Comparison of ENCODE assay signal across 21 cellular contexts in genomic region chr4:151266542-151266941, GRCh38. TPM values are rescaled to one million over a fixed set of nuclear protein-coding genes. Genes with fewer than 3 reads are reported as not detected.
"Had no signal": no experiment of that assay in that cellular context is flagged by ENCODE, and none has a peak within 500 bp of the region (broad histone marks: within the 10 kb centered on the region; RNA-seq: fewer than 3 reads in every experiment).

No MANE protein-coding gene starts in this region.

- H3K9me3 ChIP-seq: lower lobe of right lung, thyroid gland had no signal

- DNase-seq: activated CD4-positive, alpha-beta T cell treated with anti-CD3 and anti-CD28 coated beads for 48 hours; activated CD8-positive, alpha-beta memory T cell treated with anti-CD3 and anti-CD28 coated beads, Interleukin-2, amount 50 U/mL, for 4 hours; activated CD8-positive, alpha-beta T cell treated with anti-CD3 and anti-CD28 coated beads, Interleukin-2, amount 10 ng/mL, durations not matched to agents 7 days and 5 days; activated gamma-delta T cell; activated T-cell treated with anti-CD3 and anti-CD28 coated beads, Interleukin-2, amount 50 U/mL, for 72 hours; amygdala; brain microvascular endothelial cell; effector memory CD8-positive, alpha-beta T cell; glutamatergic neuron; left cardiac atrium; lower lobe of right lung; spleen; T-helper 17 cell; thyroid gland had no signal

- H3K27ac ChIP-seq: brain microvascular endothelial cell, lower lobe of right lung, spleen, thyroid gland had no signal

- H3K4me1 ChIP-seq: spleen, thyroid gland had no signal

- H3K36me3 ChIP-seq: brain microvascular endothelial cell, lower lobe of right lung, spleen, thyroid gland had no signal

- H3K4me3 ChIP-seq: lower lobe of right lung, spleen, thyroid gland had no signal

- H3K27me3 ChIP-seq: brain microvascular endothelial cell, spleen, thyroid gland had no signal

- ATAC-seq: activated CD8-positive, alpha-beta T cell treated with anti-CD3 and anti-CD28 coated beads, Interleukin-2, amount 10 ng/mL, durations not matched to agents 7 days and 5 days; activated naive CD4-positive, alpha-beta T cell treated with anti-CD3 and anti-CD28 coated beads, Interleukin-2, amount 50 U/mL, for 72 hours; activated T-cell treated with anti-CD3 and anti-CD28 coated beads, Interleukin-2, amount 50 U/mL, for 72 hours; effector memory CD8-positive, alpha-beta T cell; left cardiac atrium; lower lobe of right lung; sciatic nerve; T-helper 17 cell; WTC11 had no signal

RNA-seq across cellular contexts. Expression of gene PRSS48, which starts 10.4 kb away (rescaled TPM):
- total RNA-seq: activated CD8-positive, alpha-beta T cell treated with anti-CD3 and anti-CD28 coated beads, Interleukin-2, amount 10 ng/mL, durations not matched to agents 7 days and 5 days; activated naive CD4-positive, alpha-beta T cell treated with anti-CD3 and anti-CD28 coated beads, Interleukin-2, amount 50 U/mL, for 72 hours; activated T-cell treated with anti-CD3 and anti-CD28 coated beads, Interleukin-2, amount 50 U/mL, for 72 hours; epithelial cell of proximal tubule; fibroblast of villous mesenchyme; left cardiac atrium; lower lobe of right lung; omental fat pad; pulmonary artery endothelial cell; sciatic nerve; spleen; T-helper 17 cell; thyroid gland; WTC11 had no signal
- polyA plus RNA-seq: spleen had no signal

RNA-seq across cellular contexts. Expression of gene SH3D19, which starts 58.9 kb away (rescaled TPM):
- total RNA-seq: activated CD8-positive, alpha-beta T cell treated with anti-CD3 and anti-CD28 coated beads, Interleukin-2, amount 10 ng/mL, durations not matched to agents 7 days and 5 days; T-helper 17 cell had no signal
